ENCODE assay signal across 8 cellular contexts in the genomic region with DNA sequence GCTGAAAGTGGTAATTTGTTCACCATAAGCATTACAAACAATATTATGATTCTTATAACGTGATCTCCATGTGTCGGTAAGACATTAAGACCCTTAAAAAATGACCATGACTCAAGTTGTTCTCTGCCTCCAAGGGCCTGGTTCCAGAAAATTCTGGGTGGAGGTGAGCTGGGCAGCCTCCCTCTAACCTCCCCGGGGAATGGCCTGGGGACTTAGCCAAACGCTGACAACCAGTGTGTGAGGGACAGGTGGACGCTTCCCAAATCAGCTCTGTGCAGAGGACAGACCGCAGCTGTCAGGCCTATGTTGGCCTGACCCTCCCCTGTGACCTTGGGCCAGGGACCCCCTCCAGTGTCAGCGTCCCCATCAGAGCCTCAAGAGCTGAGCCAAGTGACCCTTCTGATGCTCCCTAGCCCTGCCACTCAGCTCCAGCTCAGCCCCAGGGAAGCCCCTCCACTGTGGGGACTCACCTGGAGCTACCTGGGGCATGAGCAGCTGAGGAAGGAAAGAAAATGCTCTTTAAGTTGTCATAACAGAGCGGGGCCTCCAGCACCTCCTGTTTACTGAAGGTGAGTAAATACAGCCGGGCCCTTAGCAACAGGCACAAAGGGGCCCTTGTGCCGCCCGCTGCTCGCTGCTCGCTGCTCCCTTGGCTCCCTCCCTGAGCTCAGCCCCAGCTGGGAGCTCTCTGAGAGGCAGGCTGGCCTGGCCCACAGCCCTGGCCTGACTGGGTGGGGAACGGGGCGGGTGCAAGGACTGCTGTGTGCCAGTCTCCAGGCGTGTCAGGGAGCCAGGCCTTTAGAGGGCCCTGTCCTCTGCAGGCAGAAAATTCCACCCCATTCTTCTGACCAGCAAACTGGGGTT.
DNase-seq lines count a peak whose midpoint lies in the region; ATAC-seq and TF ChIP-seq lines count a peak whose summit lies in the region.

No MANE protein-coding gene starts in this region.

- H4K5ac ChIP-seq in H9 (ENCODE audit: insufficient read length, low read depth, low read length) = no peak overlapping the region

- no peak overlapping the region for H2BK20ac ChIP-seq in H9 (ENCODE audit: low read depth, low read length, poor library complexity, severe bottlenecking)

- H3K27ac Mint-ChIP-seq in H9 (peak overlapping the region; percentile 86 to 97 (median 96); a peak in 5 of 7 replicates), glutamatergic neuron (ENCODE audit: unreplicated experiment) (peak overlapping the region; percentile 28)

- H2BK15ac ChIP-seq in H9 (ENCODE audit: low read depth, low read length) = no peak overlapping the region

- H3K9ac ChIP-seq in H9 (ENCODE audit: extremely low read depth, insufficient read length, low read length) = no peak overlapping the region

- H3K9me3 Mint-ChIP-seq in H9 = no peaks in the 10 kb centered on the region; a peak in 1 of 5 replicates
- peaks cover 5% of the 10 kb centered on the region for H3K9me3 Mint-ChIP-seq in glutamatergic neuron (ENCODE audit: unreplicated experiment)

- ATAC-seq in GM18519 (IDR thresholded peaks at IDR 0.05; ENCODE audit: low FRiP score, unreplicated experiment) (no peak), GM21423 (IDR thresholded peaks at IDR 0.05; ENCODE audit: unreplicated experiment) (no peak)

- H3K79me2 ChIP-seq in H9 (ENCODE audit: insufficient read depth, low read length) = no peaks in the 10 kb centered on the region

- no peak overlapping the region for H2AK5ac ChIP-seq in H9 (ENCODE audit: insufficient read length, low read length)

- H4K8ac ChIP-seq in H9 (replicated peaks; ENCODE audit: insufficient read length, low read depth, low read length) = no peak overlapping the region

- peak overlapping the region; percentile 83 for H2BK120ac ChIP-seq in H9 (ENCODE audit: low read depth, low read length, poor library complexity, severe bottlenecking)

- H3K4me2 ChIP-seq in H9 (ENCODE audit: insufficient read depth, insufficient read length, low read length) = no peak overlapping the region

- TF ChIP-seq CTCF in H9 (conservative IDR thresholded peaks at IDR 0.05) (no peak), glutamatergic neuron (IDR thresholded peaks at IDR 0.05; ENCODE audit: partially characterized antibody, unreplicated experiment) (no peak)

- no peak overlapping the region for H3K23ac ChIP-seq in H9 (ENCODE audit: insufficient read length, low read depth, low read length)

- H3K4ac ChIP-seq in H9 (ENCODE audit: low read depth, low read length) = peak overlapping the region; percentile 41; the same call in 1 of the 2 replicates

- H3T11ph ChIP-seq in H9 (ENCODE audit: low read length) = no peak overlapping the region

- no peaks in the 10 kb centered on the region for H3K79me1 ChIP-seq in H9 (ENCODE audit: insufficient read depth, low read depth, low read length, poor library complexity, severe bottlenecking)

- H4K91ac ChIP-seq in H9 (ENCODE audit: insufficient read length, low read depth, low read length) = peak overlapping the region; percentile 4

- H3K4me1 Mint-ChIP-seq in H9 (peaks cover 50 to 64% of the 10 kb centered on the region in 2 experiments), glutamatergic neuron (ENCODE audit: low read depth, unreplicated experiment) (peaks cover 17% of the 10 kb centered on the region)

- no peaks in the 10 kb centered on the region for H3K9me3 ChIP-seq in H9 (ENCODE audit: control insufficient read depth, low read depth, low read length)

- H3K36me3 Mint-ChIP-seq in H9 (ENCODE audit: insufficient read depth in 1 of 3, low read depth in 3 of 3) = no peaks in the 10 kb centered on the region
- H3K36me3 Mint-ChIP-seq in glutamatergic neuron (ENCODE audit: unreplicated experiment) = no peaks in the 10 kb centered on the region

- H3K23me2 ChIP-seq in H9 (ENCODE audit: insufficient read length, low read depth, low read length, poor library complexity, severe bottlenecking) = no peaks in the 10 kb centered on the region

- no peak overlapping the region for H3K27ac ChIP-seq in H9 (ENCODE audit: insufficient read length, low read depth, low read length)

- intact Hi-C loops in posterior cingulate gyrus (cut with DNase I) = loop anchor here (1.0 kb wide), 2 partner anchors 41 to 54 kb away; no protein-coding TSS in a partner anchor

- H3K4me3 Mint-ChIP-seq in H9 (no peak overlapping the region), glutamatergic neuron (ENCODE audit: unreplicated experiment) (no peak overlapping the region)

- H3K14ac ChIP-seq in H9 (ENCODE audit: insufficient read depth, low read length) = peak overlapping the region; percentile 83; the same call in 1 of the 2 replicates

- H4K20me1 ChIP-seq in H9 (ENCODE audit: control insufficient read depth, insufficient read depth, insufficient read length) = no peaks in the 10 kb centered on the region

- H3K4me1 ChIP-seq in H9 (ENCODE audit: insufficient read depth, low read length) = peaks cover 3% of the 10 kb centered on the region; the same call in 1 of the 2 replicates

- H3K56ac ChIP-seq in H9 (ENCODE audit: insufficient read length, low read depth, low read length) = no peak overlapping the region

- H2BK5ac ChIP-seq in H9 (ENCODE audit: insufficient read length, low read length) = no peak overlapping the region

- peaks cover 2% of the 10 kb centered on the region; the same call in 1 of the 2 replicates for H3K27me3 Mint-ChIP-seq in H9 (ENCODE audit: low read depth)
- H3K27me3 Mint-ChIP-seq in glutamatergic neuron (ENCODE audit: unreplicated experiment) = peaks cover 6% of the 10 kb centered on the region

- H3K27me3 ChIP-seq in H9 (ENCODE audit: insufficient read depth, low read length) = no peaks in the 10 kb centered on the region

- H2AFZ ChIP-seq in H9 (ENCODE audit: low read length) = no peak overlapping the region

- peak; percentile 74 for DNase-seq in H9
- DNase-seq in NCI-H748 treated with DMSO at 0.1 percent for 48 hours (lab: John Stamatoyannopoulos, UW) = peak; percentile 96
- DNase-seq in glutamatergic neuron = peak; percentile 29
- DNase-seq in posterior cingulate gyrus = peak; percentile 90 to 100 (median 95)
- no peak for DNase-seq in D341Med (ENCODE audit: low spot score)
- DNase-seq in NOMO-1 treated with dmso at 0.1 percent for 144 hours (lab: John Stamatoyannopoulos, UW; ENCODE audit: unreplicated experiment) = no peak

- H2BK12ac ChIP-seq in H9 (ENCODE audit: insufficient read length, low read depth, low read length) = peak overlapping the region; percentile 24

- peak overlapping the region; percentile 64 for H3K18ac ChIP-seq in H9 (ENCODE audit: insufficient read length, low read depth, low read length)

- WGBS in H9 (ENCODE audit: extremely low coverage, insufficient read length, low lambda C conversion rate) = no CpG with 5 or more reads among the region's 16 CpGs

Comparison
In these comparisons a context has a peak if more than half of its experiments do, and no peak if none do; other contexts are left out.
1. DNase-seq: peak in H9 (single experiment), NCI-H748 treated with DMSO at 0.1 percent for 48 hours (single experiment), glutamatergic neuron (single experiment) and posterior cingulate gyrus (10 of 10); none in D341Med (single experiment) and NOMO-1 treated with dmso at 0.1 percent for 144 hours (single experiment).